In genomic region chr1:211814313-211814712, GRCh38 we compare ENCODE assay signal across 22 cellular contexts.
"Had no signal": no experiment of that assay in that cellular context is flagged by ENCODE, and none has a peak within 500 bp of the region (broad histone marks: within the 10 kb centered on the region; RNA-seq: fewer than 3 reads in every experiment).

No MANE protein-coding gene starts in this region.

- H3K9me3 ChIP-seq: esophagus muscularis mucosa, gastroesophageal sphincter, psoas muscle, sigmoid colon, stomach, tibial artery, upper lobe of left lung had no signal

- H3K36me3 ChIP-seq: neural progenitor cell had no signal

- H3K4me1 ChIP-seq: foreskin keratinocyte, neural progenitor cell, tibial artery had no signal

- H3K9ac ChIP-seq: neural progenitor cell had no signal

- H3K27ac ChIP-seq: esophagus muscularis mucosa, foreskin keratinocyte, gastroesophageal sphincter, heart left ventricle, hepatocyte, neural progenitor cell, psoas muscle, sigmoid colon, stomach, tibial artery, upper lobe of left lung had no signal

- H3K4me3 ChIP-seq: esophagus muscularis mucosa, gastroesophageal sphincter, heart left ventricle, hepatocyte, neural progenitor cell, psoas muscle, sigmoid colon, stomach, tibial artery, upper lobe of left lung had no signal

- DNase-seq: effector memory CD4-positive, alpha-beta T cell; kidney; mesendoderm; naive thymus-derived CD4-positive, alpha-beta T cell; stimulated activated CD4-positive, alpha-beta T cell treated with anti-CD3 and anti-CD28 coated beads, Interleukin-2, amount 100 ng/mL, for 24 hours; stimulated activated CD4-positive, alpha-beta T cell treated with anti-CD3 and anti-CD28 coated beads, Interleukin-4, amount 100 ng/mL, for 24 hours; stimulated activated naive CD4-positive, alpha-beta T cell treated with Interleukin-2 at 50 U/mL for 16 hours had no signal

- H2AFZ ChIP-seq: hepatocyte, neural progenitor cell had no signal

- FAIRE-seq: colon, endothelial cell of umbilical vein, urothelium cell line had no signal

- ATAC-seq: foreskin keratinocyte; naive thymus-derived CD4-positive, alpha-beta T cell; stimulated activated effector memory CD8-positive, alpha-beta T cell treated with anti-CD3 and anti-CD28 coated beads, Interleukin-12 subunit alpha, Interleukin-12 subunit beta, amount 100 ng/mL, for 72 hours had no signal

- H3K4me2 ChIP-seq: hepatocyte, neural progenitor cell had no signal

- H3K27me3 ChIP-seq: esophagus muscularis mucosa, foreskin keratinocyte, gastroesophageal sphincter, heart left ventricle, hepatocyte, neural progenitor cell, sigmoid colon, stomach, tibial artery, upper lobe of left lung had no signal
